Comparison of ENCODE assay signal across 18 cellular contexts in genomic region chr10:66940950-66941349, GRCh38. TPM values are rescaled to one million over a fixed set of nuclear protein-coding genes. Genes with fewer than 3 reads are reported as not detected.
"Had no signal": no experiment of that assay in that cellular context is flagged by ENCODE, and none has a peak within 500 bp of the region (broad histone marks: within the 10 kb centered on the region; RNA-seq: fewer than 3 reads in every experiment).

No MANE protein-coding gene starts in this region.

- DNase-seq: activated naive CD4-positive, alpha-beta T cell treated with anti-CD3 and anti-CD28 coated beads, Interleukin-2, amount 10 ng/mL, durations not matched to agents 7 days and 5 days; cerebellar nuclear complex; heart right ventricle; naive B cell; psoas muscle; sigmoid colon; stimulated activated CD4-positive, alpha-beta T cell treated with anti-CD3 and anti-CD28 coated beads, Interleukin-12 subunit alpha, Interleukin-12 subunit beta, amount 100 ng/mL, for 4 hours; stimulated activated naive CD4-positive, alpha-beta T cell; SW 1271; testis; upper lobe of right lung had no signal

- H3K4me1 ChIP-seq: body of pancreas, heart right ventricle, psoas muscle, testis, upper lobe of right lung had no signal

- H3K4me3 Mint-ChIP-seq: activated naive CD4-positive, alpha-beta T cell treated with anti-CD3 and anti-CD28 coated beads, Interleukin-2, amount 10 ng/mL, durations not matched to agents 7 days and 5 days; naive B cell; T-helper 2 cell treated with Interferon-gamma antibody and Interleukin-4, amounts not matched to agents 5 μg/mL and 100 μg/mL, for 36 hours had no signal

- H3K27ac ChIP-seq: adrenal gland, body of pancreas, heart right ventricle, psoas muscle, sigmoid colon, testis, upper lobe of right lung had no signal

- H3K36me3 ChIP-seq: adrenal gland, heart right ventricle, sigmoid colon, upper lobe of right lung had no signal

- H3K27me3 Mint-ChIP-seq: activated naive CD4-positive, alpha-beta T cell treated with anti-CD3 and anti-CD28 coated beads, Interleukin-2, amount 10 ng/mL, durations not matched to agents 7 days and 5 days; naive B cell had no signal

- H3K36me3 Mint-ChIP-seq: activated naive CD4-positive, alpha-beta T cell treated with anti-CD3 and anti-CD28 coated beads, Interleukin-2, amount 10 ng/mL, durations not matched to agents 7 days and 5 days; naive B cell had no signal

- H3K9me3 Mint-ChIP-seq: activated naive CD4-positive, alpha-beta T cell treated with anti-CD3 and anti-CD28 coated beads, Interleukin-2, amount 10 ng/mL, durations not matched to agents 7 days and 5 days; activated T-helper 2 cell treated with anti-CD3 and anti-CD28 coated beads, Interferon-gamma antibody, Interleukin-2, Interleukin-4, amounts not matched to agents 10 μg/mL and 5 μg/mL and 100 μg/mL, durations not matched to agents 14 hours and 24 hours and 36 hours; T-helper 2 cell treated with Interferon-gamma antibody and Interleukin-4, amounts not matched to agents 5 μg/mL and 100 μg/mL, for 36 hours had no signal

- H3K27ac Mint-ChIP-seq: activated naive CD4-positive, alpha-beta T cell treated with anti-CD3 and anti-CD28 coated beads, Interleukin-2, amount 10 ng/mL, durations not matched to agents 7 days and 5 days; activated T-helper 2 cell treated with anti-CD3 and anti-CD28 coated beads, Interferon-gamma antibody, Interleukin-2, Interleukin-4, amounts not matched to agents 10 μg/mL and 5 μg/mL and 100 μg/mL, durations not matched to agents 14 hours and 24 hours and 36 hours; naive B cell; T-helper 2 cell treated with Interferon-gamma antibody and Interleukin-4, amounts not matched to agents 5 μg/mL and 100 μg/mL, for 36 hours had no signal

- H3K4me1 Mint-ChIP-seq: activated naive CD4-positive, alpha-beta T cell treated with anti-CD3 and anti-CD28 coated beads, Interleukin-2, amount 10 ng/mL, durations not matched to agents 7 days and 5 days; naive B cell had no signal

- H3K27me3 ChIP-seq: adrenal gland, body of pancreas, heart right ventricle, sigmoid colon, testis, upper lobe of right lung had no signal

- ATAC-seq: activated CD4-positive, CD25-positive, alpha-beta regulatory T cell treated with anti-CD3 and anti-CD28 coated beads, Interleukin-2, amount 50 U/mL, for 24 hours; body of pancreas; upper lobe of right lung had no signal

- H3K9me3 ChIP-seq: adrenal gland, body of pancreas, psoas muscle, testis, upper lobe of right lung had no signal

- H3K4me3 ChIP-seq: adrenal gland, body of pancreas, heart right ventricle, psoas muscle, sigmoid colon, testis, upper lobe of right lung had no signal

RNA-seq across cellular contexts. Expression of gene LRRTM3, which starts 15.1 kb away (rescaled TPM):
- total RNA-seq: activated T-helper 2 cell treated with anti-CD3 and anti-CD28 coated beads, Interferon-gamma antibody, Interleukin-2, Interleukin-4, amounts not matched to agents 10 μg/mL and 5 μg/mL and 100 μg/mL, durations not matched to agents 14 hours and 24 hours and 36 hours; dermis microvascular lymphatic vessel endothelial cell; heart right ventricle; liver; psoas muscle; upper lobe of right lung had no signal
